In genomic region chr19:34580408-34580807, GRCh38 we compare ENCODE assay signal across 1 cellular context.
TF ChIP-seq lines count a peak whose summit lies in the region.

No MANE protein-coding gene starts in this region.

TF ChIP-seq in A549, 52 proteins besides CTCF, POLR2A, EP300 and RAD21 (continued from another document):
- TF ChIP-seq TP53 (CRISPR knock-in tag; IDR thresholded peaks at IDR 0.05) (no peak), TFCP2L1 (CRISPR knock-in tag; IDR thresholded peaks at IDR 0.05) (no peak), ZFP36 (IDR thresholded peaks at IDR 0.05; ENCODE audit: borderline replicate concordance, partially characterized antibody) (no peak), MYC (IDR thresholded peaks at IDR 0.05; ENCODE audit: borderline replicate concordance, low read length) (no peak), NFE2L2 (conservative IDR thresholded peaks at IDR 0.05; ENCODE audit: low read length) (no peak), JUN (IDR thresholded peaks at IDR 0.05) (no peak), RFX5 (IDR thresholded peaks at IDR 0.05) (no peak), JUNB (IDR thresholded peaks at IDR 0.05) (no peak), EHMT2 (IDR thresholded peaks at IDR 0.05; ENCODE audit: low read depth) (no peak), ZC3H11A (IDR thresholded peaks at IDR 0.05) (no peak)
- TF ChIP-seq, protein P1, sequence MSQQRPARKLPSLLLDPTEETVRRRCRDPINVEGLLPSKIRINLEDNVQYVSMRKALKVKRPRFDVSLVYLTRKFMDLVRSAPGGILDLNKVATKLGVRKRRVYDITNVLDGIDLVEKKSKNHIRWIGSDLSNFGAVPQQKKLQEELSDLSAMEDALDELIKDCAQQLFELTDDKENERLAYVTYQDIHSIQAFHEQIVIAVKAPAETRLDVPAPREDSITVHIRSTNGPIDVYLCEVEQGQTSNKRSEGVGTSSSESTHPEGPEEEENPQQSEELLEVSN (IDR thresholded peaks at IDR 0.05; ENCODE audit: borderline replicate concordance, low read depth), result no peak
- TF ChIP-seq, protein P2, sequence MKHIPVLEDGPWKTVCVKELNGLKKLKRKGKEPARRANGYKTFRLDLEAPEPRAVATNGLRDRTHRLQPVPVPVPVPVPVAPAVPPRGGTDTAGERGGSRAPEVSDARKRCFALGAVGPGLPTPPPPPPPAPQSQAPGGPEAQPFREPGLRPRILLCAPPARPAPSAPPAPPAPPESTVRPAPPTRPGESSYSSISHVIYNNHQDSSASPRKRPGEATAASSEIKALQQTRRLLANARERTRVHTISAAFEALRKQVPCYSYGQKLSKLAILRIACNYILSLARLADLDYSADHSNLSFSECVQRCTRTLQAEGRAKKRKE (CRISPR knock-in tag; IDR thresholded peaks at IDR 0.05; ENCODE audit: low read depth), result no peak
- TF ChIP-seq, protein P3, sequence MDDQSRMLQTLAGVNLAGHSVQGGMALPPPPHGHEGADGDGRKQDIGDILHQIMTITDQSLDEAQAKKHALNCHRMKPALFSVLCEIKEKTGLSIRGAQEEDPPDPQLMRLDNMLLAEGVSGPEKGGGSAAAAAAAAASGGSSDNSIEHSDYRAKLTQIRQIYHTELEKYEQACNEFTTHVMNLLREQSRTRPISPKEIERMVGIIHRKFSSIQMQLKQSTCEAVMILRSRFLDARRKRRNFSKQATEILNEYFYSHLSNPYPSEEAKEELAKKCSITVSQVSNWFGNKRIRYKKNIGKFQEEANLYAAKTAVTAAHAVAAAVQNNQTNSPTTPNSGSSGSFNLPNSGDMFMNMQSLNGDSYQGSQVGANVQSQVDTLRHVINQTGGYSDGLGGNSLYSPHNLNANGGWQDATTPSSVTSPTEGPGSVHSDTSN (IDR thresholded peaks at IDR 0.05), result no peak
